ENCODE assay signal across 8 cellular contexts in genomic region chr17:29389994-29390855, GRCh38. TPM values are rescaled to one million over a fixed set of nuclear protein-coding genes. Genes with fewer than 3 reads are reported as not detected.
A peak's percentile ranks its signal among the peaks of the same experiment; 100 is the strongest.
DNase-seq lines count a peak whose midpoint lies in the region; ATAC-seq and TF ChIP-seq lines count a peak whose summit lies in the region.

Gene TAOK1, plus strand, starts transcription at chr17:29390363. Its CDS starts 61,186 bp downstream, at chr17:29451549.

- intact Hi-C loops in Right ventricle myocardium inferior (cut with DNase I) = loop anchor here (5.0 kb wide), 1 partner anchor 72 kb away; no protein-coding TSS in a partner anchor
- intact Hi-C loops in ovary (cut with DNase I) = no loop called here

- H3K27ac Mint-ChIP-seq in activated naive CD8-positive, alpha-beta T cell treated with anti-CD3 and anti-CD28 coated beads, Interleukin-2, amount 50 U/mL, for 24 hours = peak within 1 kb of the TSS; percentile 86

- H3K4me3 Mint-ChIP-seq in activated naive CD8-positive, alpha-beta T cell treated with anti-CD3 and anti-CD28 coated beads, Interleukin-2, amount 50 U/mL, for 24 hours = peak within 1 kb of the TSS; percentile 89

- no peak for TF ChIP-seq CTCF in ovary (IDR thresholded peaks at IDR 0.05)

- peak within 1 kb of the TSS; percentile 85 for H3K4me3 ChIP-seq in ovary
- peak within 1 kb of the TSS; percentile 79 for H3K4me3 ChIP-seq in thymus (ENCODE audit: low read length)

- H3K4me1 Mint-ChIP-seq in activated naive CD8-positive, alpha-beta T cell treated with anti-CD3 and anti-CD28 coated beads, Interleukin-2, amount 50 U/mL, for 24 hours = peaks cover 39% of the 10 kb centered on the region

- no peak for TF ChIP-seq EP300 in ovary (IDR thresholded peaks at IDR 0.05)

- TF ChIP-seq POLR2A in GM10847 (IDR thresholded peaks at IDR 0.05; ENCODE audit: extremely low read depth, insufficient read length) (peak; percentile 92), ovary (IDR thresholded peaks at IDR 0.05) (peak; percentile 89)

- DNase-seq in NCI-H1436 treated with DMSO at 0.1 percent for 48 hours (lab: John Stamatoyannopoulos, UW) = peak; percentile 87
- peak; percentile 98 for DNase-seq in T follicular helper cell (ENCODE audit: low read depth)
- peak; percentile 98 for DNase-seq in activated naive CD8-positive, alpha-beta T cell treated with anti-CD3 and anti-CD28 coated beads, Interleukin-2, amount 50 U/mL, for 24 hours
- DNase-seq in Right ventricle myocardium inferior (ENCODE audit: missing footprints) = peak; percentile 100
- peak; percentile 99 to 100 (median 99) for DNase-seq in ovary

- no peaks in the 10 kb centered on the region for H3K27me3 ChIP-seq in ovary
- H3K27me3 ChIP-seq in thymus (ENCODE audit: control insufficient read depth, insufficient read depth) = no peaks in the 10 kb centered on the region

- no peaks in the 10 kb centered on the region for H3K36me3 Mint-ChIP-seq in activated naive CD8-positive, alpha-beta T cell treated with anti-CD3 and anti-CD28 coated beads, Interleukin-2, amount 50 U/mL, for 24 hours (ENCODE audit: low read depth)

- H3K9me3 ChIP-seq in ovary (no peaks in the 10 kb centered on the region), thymus (ENCODE audit: control insufficient read depth) (no peaks in the 10 kb centered on the region)

- H3K9me3 Mint-ChIP-seq in activated naive CD8-positive, alpha-beta T cell treated with anti-CD3 and anti-CD28 coated beads, Interleukin-2, amount 50 U/mL, for 24 hours = no peaks in the 10 kb centered on the region

- ATAC-seq in HG02759 (IDR thresholded peaks at IDR 0.05; ENCODE audit: unreplicated experiment) (peak; percentile 89), Right ventricle myocardium inferior (peak; percentile 99)
- peak; percentile 98 for ATAC-seq in activated naive CD8-positive, alpha-beta T cell treated with anti-CD3 and anti-CD28 coated beads, Interleukin-2, amount 50 U/mL, for 24 hours

- no peaks in the 10 kb centered on the region for H3K27me3 Mint-ChIP-seq in activated naive CD8-positive, alpha-beta T cell treated with anti-CD3 and anti-CD28 coated beads, Interleukin-2, amount 50 U/mL, for 24 hours

- H3K4me1 ChIP-seq in ovary (ENCODE audit: insufficient read depth) (no peaks in the 10 kb centered on the region), thymus (ENCODE audit: control insufficient read depth, insufficient read depth, low read length) (no peaks in the 10 kb centered on the region)

- H3K36me3 ChIP-seq in ovary = no peaks in the 10 kb centered on the region
- peaks cover 4% of the 10 kb centered on the region for H3K36me3 ChIP-seq in thymus (ENCODE audit: control insufficient read depth, insufficient read depth)

- 0 to 2% (median 2%) methylated on average over 46 to 88 of the region's 88 CpGs for WGBS in ovary, 3 donors
- under 1% methylated on average over 88 of the region's 88 CpGs for WGBS in thymus

- peak within 1 kb of the TSS; percentile 96 to 97 for H3K27ac ChIP-seq in ovary
- H3K27ac ChIP-seq in thymus (ENCODE audit: low read depth) = peak within 1 kb of the TSS; percentile 92

RNA-seq across cellular contexts. Expression of gene TAOK1, which starts in this region (rescaled TPM):
- total RNA-seq in Right ventricle myocardium inferior = 45.1 TPM
- 10 to 100 TPM; 38.4 to 66.5 (median 56.7) TPM for total RNA-seq in ovary
- polyA plus RNA-seq in ovary = 10 to 100 TPM in 1 of 2 donors, 1 to 10 TPM in 1; 8.7 to 19.4 TPM
- 11.2 TPM for polyA plus RNA-seq in thymus

Comparison
In these comparisons a context has a peak if more than half of its experiments do, and no peak if none do; other contexts are left out.
1. Peak in every context shown above with its lines: DNase-seq, ATAC-seq, H3K4me3 ChIP-seq and H3K27ac ChIP-seq.